ENCODE assay signal across 26 cellular contexts in the genomic region with DNA sequence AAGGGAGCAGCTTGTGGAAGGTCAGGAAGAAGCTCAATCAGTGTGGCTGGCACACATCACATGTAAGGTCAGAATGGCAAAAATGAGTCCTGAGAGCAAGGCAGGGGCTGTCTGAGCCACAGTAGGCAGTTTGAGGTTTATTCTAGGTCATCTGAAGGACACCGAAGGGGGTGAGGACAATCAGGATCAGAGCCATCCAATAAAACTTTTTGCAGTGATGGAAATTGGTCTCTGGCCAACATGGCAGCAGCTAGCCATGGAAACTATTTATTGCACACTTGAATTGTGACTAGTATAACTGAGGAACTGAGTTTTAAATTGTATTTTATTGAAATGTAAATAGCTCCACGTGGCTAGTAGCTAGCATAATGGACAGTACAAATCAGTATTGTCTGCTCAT.
"Had no signal": no experiment of that assay in that cellular context is flagged by ENCODE, and none has a peak within 500 bp of the region (broad histone marks: within the 10 kb centered on the region; RNA-seq: fewer than 3 reads in every experiment).

No MANE protein-coding gene starts in this region.

- H3K9me3 ChIP-seq: neutrophil, psoas muscle, stomach, testis, thyroid gland, transverse colon, upper lobe of right lung had no signal

- H3K27me3 ChIP-seq: neural progenitor cell, testis, thyroid gland, transverse colon, upper lobe of right lung had no signal

- H3K27ac ChIP-seq: hepatocyte, neural progenitor cell, neutrophil, parathyroid adenoma, psoas muscle, skin epidermis, stomach, testis, thyroid gland, transverse colon, upper lobe of right lung had no signal

- DNase-seq: islet precursor cell; mesendoderm; naive B cell; natural killer cell; nephron progenitor cell; occipital lobe; psoas muscle; stimulated activated CD4-positive, alpha-beta T cell treated with anti-CD3 and anti-CD28 coated beads, Interleukin-12 subunit alpha, Interleukin-12 subunit beta, amount 100 ng/mL, for 4 hours; stimulated activated CD4-positive, alpha-beta T cell treated with anti-CD3 and anti-CD28 coated beads, Interleukin-15, amount 100 ng/mL, for 24 hours; stimulated activated CD4-positive, alpha-beta T cell treated with anti-CD3 and anti-CD28 coated beads, Interleukin-2, amount 100 ng/mL, for 24 hours; stimulated activated CD4-positive, alpha-beta T cell treated with anti-CD3 and anti-CD28 coated beads, Interleukin-4, amount 100 ng/mL, for 1 hour; stimulated activated naive B cell treated with anti-CD40 and anti-IgM and Interleukin-4, amounts not matched to agents 10 μg/mL and 1 μg/mL and 100 μg/mL, for 72 hours; stimulated activated naive CD8-positive, alpha-beta T cell treated with anti-CD3 and anti-CD28 coated beads, Interleukin-15, Interleukin-2, amounts not matched to agents 100 U/mL and 50 U/mL, for 24 hours; stomach; testis; transverse colon; upper lobe of right lung had no signal

- H3K4me1 ChIP-seq: neural progenitor cell, parathyroid adenoma, psoas muscle, stomach, testis, transverse colon, upper lobe of right lung had no signal

- ATAC-seq: left lobe of liver; natural killer cell; psoas muscle; sciatic nerve; stimulated activated naive B cell treated with anti-CD40 and anti-IgM and Interleukin-4, amounts not matched to agents 10 μg/mL and 1 μg/mL and 100 μg/mL, for 72 hours; stimulated activated naive CD8-positive, alpha-beta T cell treated with anti-CD3 and anti-CD28 coated beads, Interleukin-15, Interleukin-2, amounts not matched to agents 100 U/mL and 50 U/mL, for 24 hours; upper lobe of right lung had no signal

- H3K4me3 ChIP-seq: hepatocyte, lung, neural progenitor cell, psoas muscle, skin epidermis, stomach, testis, thyroid gland, transverse colon, upper lobe of right lung had no signal

- H3K36me3 ChIP-seq: neural progenitor cell, neutrophil, stomach, thyroid gland, transverse colon, upper lobe of right lung had no signal
